ENCODE assay signal across 17 cellular contexts in the genomic region with DNA sequence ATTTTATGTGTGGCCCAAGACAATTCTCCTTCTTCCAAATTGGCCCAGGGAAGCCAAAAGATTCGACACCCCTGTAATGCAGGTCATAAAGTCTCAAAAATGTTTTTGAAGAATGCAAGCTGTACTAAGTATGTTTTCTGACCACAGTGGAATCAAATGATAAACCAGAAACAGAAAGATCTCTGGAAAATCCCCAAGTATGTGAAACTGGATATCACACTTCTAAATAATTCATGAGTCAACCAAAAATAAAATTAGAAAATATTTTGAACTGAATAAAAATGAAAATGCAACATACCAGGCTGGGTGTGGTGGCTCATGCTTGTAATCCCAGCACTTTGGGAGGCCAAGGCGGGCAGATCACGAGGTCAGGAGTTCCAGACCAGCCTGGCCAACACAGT. TPM values are rescaled to one million over a fixed set of nuclear protein-coding genes. Genes with fewer than 3 reads are reported as not detected.
A peak's percentile ranks its signal among the peaks of the same experiment; 100 is the strongest.
DNase-seq lines count a peak whose midpoint lies in the region; ATAC-seq and TF ChIP-seq lines count a peak whose summit lies in the region.
"Had no signal": no experiment of that assay in that cellular context is flagged by ENCODE, and none has a peak within 500 bp of the region (broad histone marks: within the 10 kb centered on the region; RNA-seq: fewer than 3 reads in every experiment).

No MANE protein-coding gene starts in this region.

- TF ChIP-seq RAD21 in SK-N-SH (IDR thresholded peaks at IDR 0.05; ENCODE audit: low read length): no peak

- no peak for DNase-seq in activated T-cell treated with anti-CD3 and anti-CD28 coated beads, Interleukin-2, amount 50 U/mL, for 4 hours
- DNase-seq in activated T-cell treated with anti-CD3 and anti-CD28 coated beads for 4 hours (no peak), SK-N-SH (no peak), fibroblast of peridontal ligament (ENCODE audit: extremely low read depth) (peak; percentile 99), HAP-1 (ENCODE audit: low spot score in 2 of 2) (no peak), cerebellar cortex (ENCODE audit: low spot score) (no peak), mucosa of gallbladder (ENCODE audit: low spot score) (no peak)
- DNase-seq in stimulated activated naive CD8-positive, alpha-beta T cell treated with anti-CD3 and anti-CD28 coated beads, Interleukin-15, amount 100 ng/mL, for 72 hours: no peak
- DNase-seq: activated CD4-positive, alpha-beta T cell treated with anti-CD3 and anti-CD28 coated beads for 4 hours; activated naive CD4-positive, alpha-beta T cell treated with Interleukin-2 at 50 U/mL for 16 hours; DMS79 treated with DMSO at 0.1 percent for 48 hours; effector memory CD8-positive, alpha-beta T cell; left ventricle myocardium superior; NCI-H2029 treated with DMSO at 0.1 percent for 48 hours; NK-92 treated with Interleukin-12 subunit alpha and Interleukin-12 subunit beta, amount 100 ng/mL, for 24 hours had no signal

- 0 out of 4 replicates have a peak overlapping the region, but pooled peaks of 1 of the 2 experiments have one; percentile 38 for H3K27ac ChIP-seq in SK-N-SH (ENCODE audit: low read depth in 2 of 2, low read length in 1 of 2)
- H3K27ac ChIP-seq: hepatocyte, neural progenitor cell had no signal

- H3K4me3 ChIP-seq in SK-N-SH (ENCODE audit: low read depth in 2 of 2, low read length in 1 of 2): no peak overlapping the region
- H3K4me3 ChIP-seq in HAP-1: no peak overlapping the region
- H3K4me3 ChIP-seq: hepatocyte, neural progenitor cell had no signal

- H3K36me3 ChIP-seq in SK-N-SH (replicated peaks in 1 of 2; ENCODE audit: control insufficient read depth in 1 of 2, insufficient read depth in 2 of 2, low read length in 1 of 2) (no peaks in the 10 kb centered on the region), HAP-1 (replicated peaks) (no peaks in the 10 kb centered on the region)
- H3K36me3 ChIP-seq: neural progenitor cell had no signal

- H3F3A ChIP-seq in SK-N-SH (replicated peaks; ENCODE audit: insufficient read depth): peaks cover 5% of the 10 kb centered on the region

- no peaks in the 10 kb centered on the region for H3K9me2 ChIP-seq in SK-N-SH

- H3K27me3 ChIP-seq in SK-N-SH (ENCODE audit: insufficient read depth) (no peaks in the 10 kb centered on the region), HAP-1 (ENCODE audit: low read depth) (no peaks in the 10 kb centered on the region)
- H3K27me3 ChIP-seq: hepatocyte, neural progenitor cell had no signal

- CTCF ChIA-PET in SK-N-SH (lab: Yijun Ruan, JAX): interaction anchor here (1.0 to 1.8 kb wide), 2 partner anchors 10 to 74 kb away, joined by 4 to 13 read pairs; a partner anchor contains a TSS

- H3K9me3 Mint-ChIP-seq in activated T-cell treated with anti-CD3 and anti-CD28 coated beads, Interleukin-2, amount 50 U/mL, for 4 hours: no peaks in the 10 kb centered on the region
- peaks cover 12% of the 10 kb centered on the region in 2 donors for H3K9me3 Mint-ChIP-seq in stimulated activated naive CD8-positive, alpha-beta T cell treated with anti-CD3 and anti-CD28 coated beads, Interleukin-15, amount 100 ng/mL, for 72 hours
- H3K9me3 Mint-ChIP-seq: effector memory CD8-positive, alpha-beta T cell had no signal

- H3K4me1 ChIP-seq in SK-N-SH (ENCODE audit: control insufficient read depth in 1 of 2, insufficient read depth in 2 of 2, low read depth in 1 of 2, low read length in 1 of 2): peaks cover 0 to 10% of the 10 kb centered on the region in 2 experiments; a peak in 1 of 4 replicates
- no peaks in the 10 kb centered on the region for H3K4me1 ChIP-seq in HAP-1
- H3K4me1 ChIP-seq: neural progenitor cell had no signal

- POLR2A ChIA-PET in SK-N-SH (lab: Yijun Ruan, JAX): no interaction called here

- no peak overlapping the region; the same call in 1 of the 2 replicates for H3K4me2 ChIP-seq in SK-N-SH
- H3K4me2 ChIP-seq: hepatocyte, neural progenitor cell had no signal

- WGBS in SK-N-SH (ENCODE audit: low lambda C conversion rate): 50% methylated on average over 3 of the region's 3 CpGs

- H3K27me3 Mint-ChIP-seq in activated T-cell treated with anti-CD3 and anti-CD28 coated beads, Interleukin-2, amount 50 U/mL, for 4 hours (ENCODE audit: low read depth): no peaks in the 10 kb centered on the region
- H3K27me3 Mint-ChIP-seq in stimulated activated naive CD8-positive, alpha-beta T cell treated with anti-CD3 and anti-CD28 coated beads, Interleukin-15, amount 100 ng/mL, for 72 hours: no peaks in the 10 kb centered on the region

- ATAC-seq in activated T-cell treated with anti-CD3 and anti-CD28 coated beads, Interleukin-2, amount 50 U/mL, for 4 hours: peak; percentile 85 to 86
- peak; percentile 59 for ATAC-seq in stimulated activated naive CD8-positive, alpha-beta T cell treated with anti-CD3 and anti-CD28 coated beads, Interleukin-15, amount 100 ng/mL, for 72 hours
- ATAC-seq: effector memory CD8-positive, alpha-beta T cell; left ventricle myocardium superior had no signal

- H3K27ac Mint-ChIP-seq in stimulated activated naive CD8-positive, alpha-beta T cell treated with anti-CD3 and anti-CD28 coated beads, Interleukin-15, amount 100 ng/mL, for 72 hours: peak overlapping the region in 1 of 2 donors; percentile 78
- H3K27ac Mint-ChIP-seq: effector memory CD8-positive, alpha-beta T cell; neural progenitor cell had no signal

- no peaks in the 10 kb centered on the region for H3K36me3 Mint-ChIP-seq in activated T-cell treated with anti-CD3 and anti-CD28 coated beads, Interleukin-2, amount 50 U/mL, for 4 hours (ENCODE audit: insufficient read depth)
- H3K36me3 Mint-ChIP-seq: neural progenitor cell had no signal

- peak in 1 of 2 experiments; percentile 20; a peak in 1 of 4 replicates for TF ChIP-seq EP300 in SK-N-SH (IDR thresholded peaks at IDR 0.05; ENCODE audit: borderline replicate concordance in 1 of 2, low read depth in 1 of 2, low read length in 1 of 2)

- no peaks in the 10 kb centered on the region for H3K79me2 ChIP-seq in SK-N-SH (ENCODE audit: insufficient read depth)
- H3K79me2 ChIP-seq: hepatocyte had no signal

- TF ChIP-seq CTCF in SK-N-SH (IDR thresholded peaks at IDR 0.05): no peak

- H3K4me1 Mint-ChIP-seq in activated T-cell treated with anti-CD3 and anti-CD28 coated beads, Interleukin-2, amount 50 U/mL, for 4 hours (ENCODE audit: low read depth): peaks cover 11% of the 10 kb centered on the region
- peaks cover 25% of the 10 kb centered on the region for H3K4me1 Mint-ChIP-seq in stimulated activated naive CD8-positive, alpha-beta T cell treated with anti-CD3 and anti-CD28 coated beads, Interleukin-15, amount 100 ng/mL, for 72 hours
- H3K4me1 Mint-ChIP-seq: neural progenitor cell had no signal

- in situ Hi-C loops in HAP-1 (cut with MboI; ENCODE audit: low sequenced_read_pairs): no loop called here

- no peak overlapping the region for H3K9ac ChIP-seq in SK-N-SH
- H3K9ac ChIP-seq: neural progenitor cell had no signal

- no peak overlapping the region for H3K4me3 Mint-ChIP-seq in activated T-cell treated with anti-CD3 and anti-CD28 coated beads, Interleukin-2, amount 50 U/mL, for 4 hours
- peak overlapping the region in 1 of 2 donors; percentile 22 for H3K4me3 Mint-ChIP-seq in stimulated activated naive CD8-positive, alpha-beta T cell treated with anti-CD3 and anti-CD28 coated beads, Interleukin-15, amount 100 ng/mL, for 72 hours
- H3K4me3 Mint-ChIP-seq: effector memory CD8-positive, alpha-beta T cell; neural progenitor cell had no signal

- no peak overlapping the region for H2AFZ ChIP-seq in SK-N-SH (ENCODE audit: low read depth)
- H2AFZ ChIP-seq: hepatocyte, neural progenitor cell had no signal

- no peaks in the 10 kb centered on the region for H4K20me1 ChIP-seq in SK-N-SH (ENCODE audit: insufficient read depth)

- H3K9me3 ChIP-seq in SK-N-SH (no peaks in the 10 kb centered on the region), HAP-1 (0 out of 2 replicates have a peak, but pooled peaks cover 3% of the 10 kb centered on the region)

TF ChIP-seq in SK-N-SH, 30 proteins besides CTCF, POLR2A, EP300 and RAD21 (continues in another document):
- TF ChIP-seq TCF12 (IDR thresholded peaks at IDR 0.05): peak; percentile 72
- no peak for TF ChIP-seq RCOR1 (IDR thresholded peaks at IDR 0.05; ENCODE audit: low read length)
- TF ChIP-seq TAF1 (IDR thresholded peaks at IDR 0.05; ENCODE audit: borderline replicate concordance, low read depth, low read length): no peak
- TF ChIP-seq FOXM1 (IDR thresholded peaks at IDR 0.05; ENCODE audit: low read depth): no peak
- TF ChIP-seq, protein P1, sequence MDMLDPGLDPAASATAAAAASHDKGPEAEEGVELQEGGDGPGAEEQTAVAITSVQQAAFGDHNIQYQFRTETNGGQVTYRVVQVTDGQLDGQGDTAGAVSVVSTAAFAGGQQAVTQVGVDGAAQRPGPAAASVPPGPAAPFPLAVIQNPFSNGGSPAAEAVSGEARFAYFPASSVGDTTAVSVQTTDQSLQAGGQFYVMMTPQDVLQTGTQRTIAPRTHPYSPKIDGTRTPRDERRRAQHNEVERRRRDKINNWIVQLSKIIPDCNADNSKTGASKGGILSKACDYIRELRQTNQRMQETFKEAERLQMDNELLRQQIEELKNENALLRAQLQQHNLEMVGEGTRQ (IDR thresholded peaks at IDR 0.05; ENCODE audit: borderline replicate concordance, low read depth, low read length): no peak
- TF ChIP-seq MEF2A (IDR thresholded peaks at IDR 0.05; ENCODE audit: borderline replicate concordance, low read depth): no peak; the same call in 1 of the 2 replicates
- TF ChIP-seq, protein P2, sequence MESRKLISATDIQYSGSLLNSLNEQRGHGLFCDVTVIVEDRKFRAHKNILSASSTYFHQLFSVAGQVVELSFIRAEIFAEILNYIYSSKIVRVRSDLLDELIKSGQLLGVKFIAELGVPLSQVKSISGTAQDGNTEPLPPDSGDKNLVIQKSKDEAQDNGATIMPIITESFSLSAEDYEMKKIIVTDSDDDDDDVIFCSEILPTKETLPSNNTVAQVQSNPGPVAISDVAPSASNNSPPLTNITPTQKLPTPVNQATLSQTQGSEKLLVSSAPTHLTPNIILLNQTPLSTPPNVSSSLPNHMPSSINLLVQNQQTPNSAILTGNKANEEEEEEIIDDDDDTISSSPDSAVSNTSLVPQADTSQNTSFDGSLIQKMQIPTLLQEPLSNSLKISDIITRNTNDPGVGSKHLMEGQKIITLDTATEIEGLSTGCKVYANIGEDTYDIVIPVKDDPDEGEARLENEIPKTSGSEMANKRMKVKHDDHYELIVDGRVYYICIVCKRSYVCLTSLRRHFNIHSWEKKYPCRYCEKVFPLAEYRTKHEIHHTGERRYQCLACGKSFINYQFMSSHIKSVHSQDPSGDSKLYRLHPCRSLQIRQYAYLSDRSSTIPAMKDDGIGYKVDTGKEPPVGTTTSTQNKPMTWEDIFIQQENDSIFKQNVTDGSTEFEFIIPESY (IDR thresholded peaks at IDR 0.05; ENCODE audit: borderline replicate concordance, low read depth): no peak
- TF ChIP-seq NFIC (IDR thresholded peaks at IDR 0.05; ENCODE audit: borderline replicate concordance): peak; percentile 63; the same call in 1 of the 2 replicates
- TF ChIP-seq MXI1 (IDR thresholded peaks at IDR 0.05; ENCODE audit: low read depth, low read length): no peak

RNA-seq across cellular contexts. Expression of a gene that starts 34.1 kb away (rescaled TPM):
- total RNA-seq in activated T-cell treated with anti-CD3 and anti-CD28 coated beads, Interleukin-2, amount 50 U/mL, for 4 hours: 10 to 100 TPM; 64.2 to 66.2 (median 66.1) TPM
- 56.9 and 66.9 TPM in 2 replicates for polyA plus RNA-seq in SK-N-SH (2012; rRNA removed)
- polyA plus RNA-seq in SK-N-SH (2012; cell fraction: cytosol; rRNA removed): 78.1 and 79.9 TPM in 2 replicates
- polyA plus RNA-seq in SK-N-SH (2012; cell fraction: nucleus; rRNA removed): 14.3 and 22.2 TPM in 2 replicates
- total RNA-seq in mucosa of gallbladder: 48.5 TPM
